ENCODE assay signal across 8 cellular contexts in genomic region chr7:5822742-5823503, GRCh38. TPM values are rescaled to one million over a fixed set of nuclear protein-coding genes. Genes with fewer than 3 reads are reported as not detected.
DNase-seq lines count a peak whose midpoint lies in the region; ATAC-seq, FAIRE-seq and TF ChIP-seq lines count a peak whose summit lies in the region.

No MANE protein-coding gene starts in this region.

- H3K4me1 ChIP-seq in mesodermal cell (ENCODE audit: control insufficient read depth, insufficient read depth, low read length, poor library complexity, severe bottlenecking) = peaks cover 3% of the 10 kb centered on the region

- peak overlapping the region; percentile 76 for H3K27ac ChIP-seq in mesodermal cell (ENCODE audit: low read depth, low read length, severe bottlenecking)

- FAIRE-seq in HTR-8/SVneo (lab: Jason Lieb, UNC) (peak; percentile 95), endometrium (lab: Jason Lieb, UNC) (peak; percentile 54)

- H3K27ac Mint-ChIP-seq in Calu3 (ENCODE audit: unreplicated experiment) = peak overlapping the region; percentile 82

- no peaks in the 10 kb centered on the region for H3K27me3 Mint-ChIP-seq in Calu3 (ENCODE audit: unreplicated experiment)

- BruUV-seq in Calu3 (replicated peaks; lab: Mats Ljungman, UMichigan) = no TSS peak

- ATAC-seq in GM21381 (IDR thresholded peaks at IDR 0.05; ENCODE audit: unreplicated experiment) = peak; percentile 100

- H3K36me3 ChIP-seq in mesodermal cell (ENCODE audit: control insufficient read depth, insufficient read depth, low read length) = no peaks in the 10 kb centered on the region

- CTCF ChIA-PET in Calu3 (lab: Charles Lee) = interaction anchor here (0.9 kb wide), 1 partner anchor 49 kb away, joined by 3 read pairs; no protein-coding TSS in a partner anchor

- DNase-seq in Calu3 = peak; percentile 99
- peak; percentile 99 for DNase-seq in HTR-8/SVneo (ENCODE audit: insufficient read length, low spot score)
- peak; percentile 94 for DNase-seq in NOMO-1 treated with DMSO at 0.1 percent for 48 hours (lab: John Stamatoyannopoulos, UW; ENCODE audit: unreplicated experiment)
- DNase-seq in activated CD8-positive, alpha-beta memory T cell treated with anti-CD3 and anti-CD28 coated beads, Interleukin-2, amount 50 U/mL, for 1 hour (ENCODE audit: extremely low read depth) = peak; percentile 97
- DNase-seq in stimulated activated CD8-positive, alpha-beta memory T cell treated with anti-CD3 and anti-CD28 coated beads, Interleukin-15, amount 100 ng/mL, for 24 hours (ENCODE audit: low read depth) = peak; percentile 84

- intact Hi-C loops in Calu3 (cut with micrococcal nuclease; ENCODE audit: unreplicated experiment) = no loop called here

- peaks cover 13% of the 10 kb centered on the region for H3K4me1 Mint-ChIP-seq in Calu3 (ENCODE audit: low read depth, unreplicated experiment)

- H3K36me3 Mint-ChIP-seq in Calu3 (ENCODE audit: insufficient read depth, unreplicated experiment) = peaks cover 17% of the 10 kb centered on the region

- no peaks in the 10 kb centered on the region for H3K9me3 Mint-ChIP-seq in Calu3 (ENCODE audit: low read depth, unreplicated experiment)

- H3K9me3 ChIP-seq in mesodermal cell (ENCODE audit: control insufficient read depth, low read length) = no peaks in the 10 kb centered on the region

- peak; percentile 17 for TF ChIP-seq CTCF in Calu3 (IDR thresholded peaks at IDR 0.05; ENCODE audit: unreplicated experiment)

- H3K4me3 Mint-ChIP-seq in Calu3 (ENCODE audit: low read depth, unreplicated experiment) = peak overlapping the region; percentile 97

- H3K4me3 ChIP-seq in mesodermal cell (ENCODE audit: extremely low read depth, insufficient read depth, low read length, poor library complexity, severe bottlenecking) = peak overlapping the region; percentile 58

- 6 to 10% methylated on average over 32 to 36 of the region's 39 CpGs for WGBS in mesodermal cell (ENCODE audit: insufficient coverage in 2 of 2), 2 experiments

RNA-seq across cellular contexts. Expression of gene RNF216, which starts 41.5 kb away (rescaled TPM):
- total RNA-seq in Calu3 (2022) = 45.7 and 48.7 TPM in 2 replicates
- polyA plus RNA-seq in mesodermal cell (2013, experiment 1 of 2) = 30.1 TPM
- polyA plus RNA-seq in mesodermal cell (2013, experiment 2 of 2) = 29.4 TPM

RNA-seq across cellular contexts. Expression of gene OCM, which starts 57.7 kb away (rescaled TPM):
- not detected in 2 replicates for total RNA-seq in Calu3 (2022)
- polyA plus RNA-seq in mesodermal cell (2013, experiment 1 of 2) = not detected
- polyA plus RNA-seq in mesodermal cell (2013, experiment 2 of 2) = not detected

Comparison
In these comparisons a context has a peak if more than half of its experiments do, and no peak if none do; other contexts are left out.
1. Peak in every context shown above with its lines: DNase-seq, ATAC-seq, H3K4me3 ChIP-seq and H3K27ac ChIP-seq.